In genomic region chr9:127847155-127847463, GRCh38 we compare ENCODE assay signal across 1 cellular context.
TF ChIP-seq lines count a peak whose summit lies in the region.

No MANE protein-coding gene starts in this region.

TF ChIP-seq in HepG2, 621 proteins besides CTCF, POLR2A, EP300 and RAD21:
- TF ChIP-seq MTF2 (CRISPR knock-in tag; IDR thresholded peaks at IDR 0.05; ENCODE audit: borderline replicate concordance) (no peak), ZFP37 (CRISPR knock-in tag; IDR thresholded peaks at IDR 0.05; ENCODE audit: borderline replicate concordance) (no peak), FOSL1 (CRISPR knock-in tag; IDR thresholded peaks at IDR 0.05; ENCODE audit: borderline replicate concordance) (no peak), MXD4 (CRISPR knock-in tag; IDR thresholded peaks at IDR 0.05) (no peak), POLR2AphosphoS2 (IDR thresholded peaks at IDR 0.05; ENCODE audit: low read depth, low read length) (no peak)
